Comparison of ENCODE assay signal across 24 cellular contexts in the genomic region with DNA sequence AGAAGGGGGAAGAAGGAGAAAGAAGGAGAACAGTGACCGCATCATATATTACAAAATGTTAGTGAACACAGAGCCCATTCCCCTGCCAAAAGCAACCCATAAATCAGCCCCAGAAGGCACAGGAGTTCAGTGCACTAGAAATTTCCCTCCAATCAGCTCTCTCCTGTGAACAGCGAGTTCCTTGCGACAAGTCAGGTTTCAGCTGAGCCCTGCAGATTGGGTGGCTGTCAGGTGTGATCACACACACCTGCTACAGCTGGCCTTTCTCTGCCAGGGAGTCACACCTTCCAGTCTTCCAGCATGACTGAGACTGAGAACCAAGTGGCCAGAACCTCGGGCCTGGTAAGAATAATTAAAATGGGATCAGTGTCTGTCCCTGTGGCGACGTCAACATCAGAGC.
"Had no signal": no experiment of that assay in that cellular context is flagged by ENCODE, and none has a peak within 500 bp of the region (broad histone marks: within the 10 kb centered on the region; RNA-seq: fewer than 3 reads in every experiment).

No MANE protein-coding gene starts in this region.

- H3K27me3 ChIP-seq: neural progenitor cell, ovary, right lobe of liver, sigmoid colon, tibial artery, transverse colon, upper lobe of right lung, uterus had no signal

- H3K4me1 ChIP-seq: neural progenitor cell, parathyroid adenoma, psoas muscle, right lobe of liver, sigmoid colon, stomach, tibial artery, transverse colon, upper lobe of right lung, uterus had no signal

- H3K9me3 ChIP-seq: ovary, psoas muscle, right lobe of liver, transverse colon, upper lobe of right lung, uterus had no signal

- DNase-seq: naive thymus-derived CD8-positive, alpha-beta T cell; occipital lobe; ovary; posterior cingulate gyrus; psoas muscle; right cardiac atrium; right lobe of liver; sigmoid colon; small intestine; stimulated activated CD4-positive, alpha-beta T cell treated with anti-CD3 and anti-CD28 coated beads, Interleukin-15, amount 100 ng/mL, for 24 hours; stimulated activated CD4-positive, alpha-beta T cell treated with anti-CD3 and anti-CD28 coated beads, Interleukin-2, amount 100 ng/mL, for 24 hours; stimulated activated CD4-positive, alpha-beta T cell treated with anti-CD3 and anti-CD28 coated beads, Interleukin-2, amount 100 ng/mL, for 48 hours; stimulated activated CD4-positive, alpha-beta T cell treated with anti-CD3 and anti-CD28 coated beads, Interleukin-4, amount 100 ng/mL, for 24 hours; stimulated activated naive B cell treated with anti-CD40 and anti-IgM and Interleukin-4, amounts not matched to agents 10 μg/mL and 1 μg/mL and 100 μg/mL, for 72 hours; stimulated activated naive CD4-positive, alpha-beta T cell treated with Interleukin-2 at 50 U/mL for 16 hours; stomach; tibial artery; transverse colon; upper lobe of right lung; uterus had no signal

- H3K4me3 ChIP-seq: neural progenitor cell, ovary, psoas muscle, right lobe of liver, sigmoid colon, stomach, tibial artery, transverse colon, upper lobe of right lung, uterus had no signal

- ATAC-seq: naive thymus-derived CD8-positive, alpha-beta T cell; natural killer cell treated with Interleukin-12 subunit alpha and Interleukin-12 subunit beta and Interleukin-15 and Interleukin-18, amount 100 ng/mL, for 72 hours; psoas muscle; right cardiac atrium; right lobe of liver; stimulated activated effector memory CD8-positive, alpha-beta T cell treated with anti-CD3 and anti-CD28 coated beads, Interleukin-12 subunit alpha, Interleukin-12 subunit beta, amount 100 ng/mL, for 72 hours; stimulated activated naive B cell treated with anti-CD40 and anti-IgM and Interleukin-4, amounts not matched to agents 10 μg/mL and 1 μg/mL and 100 μg/mL, for 72 hours; upper lobe of right lung had no signal

- H3K27ac ChIP-seq: neural progenitor cell, ovary, parathyroid adenoma, psoas muscle, right lobe of liver, sigmoid colon, stomach, tibial artery, transverse colon, upper lobe of right lung, uterus had no signal

- H3K36me3 ChIP-seq: neural progenitor cell, ovary, right lobe of liver, sigmoid colon, stomach, tibial artery, transverse colon, upper lobe of right lung, uterus had no signal
